15 cellular contexts compared by ENCODE assay signal in the genomic region with DNA sequence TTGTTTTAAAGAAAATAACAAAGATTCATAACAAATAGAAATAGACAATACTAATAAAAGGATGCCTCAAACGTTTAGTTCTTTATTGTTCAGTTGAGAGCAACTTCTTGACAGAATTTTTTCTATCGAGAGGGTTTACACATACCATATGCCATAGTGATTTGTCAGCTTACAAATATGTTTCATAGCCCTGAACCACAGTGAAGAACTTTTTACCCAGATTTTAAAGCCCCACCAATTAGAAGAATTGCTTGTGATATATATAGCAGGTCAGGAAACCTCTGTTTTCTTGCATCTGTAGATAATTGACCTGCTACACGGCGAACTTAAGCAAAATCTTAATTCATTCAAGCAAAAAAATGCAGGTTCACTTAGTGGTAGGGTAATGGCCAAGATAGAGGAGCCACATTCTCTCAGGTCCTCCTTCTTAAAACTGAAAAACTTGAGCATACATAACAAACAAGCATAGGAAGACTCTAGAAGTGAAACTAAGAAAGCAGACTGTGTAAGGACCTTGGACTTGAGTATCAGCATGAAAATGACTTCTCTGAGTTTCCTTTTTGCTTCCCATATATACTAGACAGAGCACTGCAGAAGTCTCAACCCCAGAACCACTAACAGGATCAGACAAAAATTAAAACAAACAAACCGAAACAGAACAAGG. TPM values are rescaled to one million over a fixed set of nuclear protein-coding genes. Genes with fewer than 3 reads are reported as not detected.
A peak's percentile ranks its signal among the peaks of the same experiment; 100 is the strongest.
DNase-seq lines count a peak whose midpoint lies in the region; ATAC-seq, FAIRE-seq and TF ChIP-seq lines count a peak whose summit lies in the region.
"Had no signal": no experiment of that assay in that cellular context is flagged by ENCODE, and none has a peak within 500 bp of the region (broad histone marks: within the 10 kb centered on the region; RNA-seq: fewer than 3 reads in every experiment).

No MANE protein-coding gene starts in this region.

- H3K27me3 ChIP-seq in small intestine (ENCODE audit: control insufficient read depth in 2 of 2, insufficient read depth in 2 of 2, low read length in 2 of 2) (no peaks in the 10 kb centered on the region), vagina (no peaks in the 10 kb centered on the region)

- H3K4me3 ChIP-seq in small intestine (ENCODE audit: low read depth in 1 of 2, low read length in 2 of 2), result no peak overlapping the region
- no peak overlapping the region for H3K4me3 ChIP-seq in vagina
- H3K4me3 ChIP-seq: mucosa of descending colon, skin epidermis had no signal

- no peak for TF ChIP-seq CTCF in vagina (IDR thresholded peaks at IDR 0.05)

- 20 to 28% (median 21%) methylated on average over 5 of the region's 5 CpGs for WGBS in small intestine, 3 donors

- no peak for TF ChIP-seq POLR2A in vagina (IDR thresholded peaks at IDR 0.05)

- intact Hi-C loops in vagina (cut with DNase I), result no loop called here

- H3K36me3 ChIP-seq in small intestine (ENCODE audit: control insufficient read depth in 2 of 2, insufficient read depth in 2 of 2, low read length in 2 of 2) (no peaks in the 10 kb centered on the region), vagina (no peaks in the 10 kb centered on the region)

- DNase-seq in NOMO-1 treated with DMSO at 0.1 percent for 48 hours (lab: John Stamatoyannopoulos, UW; ENCODE audit: unreplicated experiment) (peak; percentile 7), NOMO-1 treated with dmso at 0.1 percent for 144 hours (lab: John Stamatoyannopoulos, UW; ENCODE audit: unreplicated experiment) (no peak), small intestine (peak; percentile 56), vagina (ENCODE audit: extremely low spot score in 2 of 2) (no peak), HTR-8/SVneo (ENCODE audit: insufficient read length, low spot score) (no peak), DMS153 (lab: John Stamatoyannopoulos, UW) (no peak)
- DNase-seq: activated effector memory CD4-positive, alpha-beta T cell treated with anti-CD3 and anti-CD28 coated beads, Interleukin-2, amount 50 U/mL, for 16 hours; mucosa of descending colon; stimulated activated naive CD4-positive, alpha-beta T cell treated with Interleukin-2 at 50 U/mL for 16 hours; T1000 had no signal

- peak; percentile 97 for ATAC-seq in HG02759 (IDR thresholded peaks at IDR 0.05; ENCODE audit: unreplicated experiment)
- ATAC-seq in HG03520 (IDR thresholded peaks at IDR 0.05; ENCODE audit: unreplicated experiment), result peak; percentile 91
- ATAC-seq: mucosa of descending colon had no signal

- no peaks in the 10 kb centered on the region for H3K9me3 ChIP-seq in small intestine (ENCODE audit: control insufficient read depth, low read depth)
- no peaks in the 10 kb centered on the region for H3K9me3 ChIP-seq in vagina
- H3K9me3 ChIP-seq: mucosa of descending colon had no signal

- no peaks in the 10 kb centered on the region for H3K4me1 ChIP-seq in small intestine (ENCODE audit: control insufficient read depth in 2 of 2, insufficient read depth in 1 of 2, low read depth in 1 of 2, low read length in 1 of 2)
- no peaks in the 10 kb centered on the region for H3K4me1 ChIP-seq in vagina

- H3K27ac ChIP-seq in small intestine (ENCODE audit: low read depth in 1 of 2, low read length in 1 of 2), result no peak overlapping the region
- no peak overlapping the region for H3K27ac ChIP-seq in vagina
- H3K27ac ChIP-seq: 22Rv1, skin epidermis had no signal

- no peak for FAIRE-seq in small intestine (lab: Jason Lieb, UNC)
- FAIRE-seq in HTR-8/SVneo (lab: Jason Lieb, UNC), result no peak
- FAIRE-seq: colon had no signal

RNA-seq across cellular contexts. Expression of a gene that starts 39.5 kb away (rescaled TPM):
- polyA plus RNA-seq in small intestine, result not detected
- total RNA-seq in vagina, result not detected
- total RNA-seq: mucosa of descending colon had no signal

RNA-seq across cellular contexts. Expression of a gene that starts 39.8 kb away (rescaled TPM):
- polyA plus RNA-seq in small intestine, result not detected
- not detected for total RNA-seq in vagina
- total RNA-seq: mucosa of descending colon had no signal

Comparison
In these comparisons a context has a peak if more than half of its experiments do, and no peak if none do; other contexts are left out.
1. DNase-seq: peak in NOMO-1 treated with DMSO at 0.1 percent for 48 hours (single experiment) and small intestine (single experiment); none in NOMO-1 treated with dmso at 0.1 percent for 144 hours (single experiment), vagina (0 of 2), HTR-8/SVneo (single experiment) and DMS153 (single experiment).